Comparison of ENCODE assay signal across 13 cellular contexts in the genomic region with DNA sequence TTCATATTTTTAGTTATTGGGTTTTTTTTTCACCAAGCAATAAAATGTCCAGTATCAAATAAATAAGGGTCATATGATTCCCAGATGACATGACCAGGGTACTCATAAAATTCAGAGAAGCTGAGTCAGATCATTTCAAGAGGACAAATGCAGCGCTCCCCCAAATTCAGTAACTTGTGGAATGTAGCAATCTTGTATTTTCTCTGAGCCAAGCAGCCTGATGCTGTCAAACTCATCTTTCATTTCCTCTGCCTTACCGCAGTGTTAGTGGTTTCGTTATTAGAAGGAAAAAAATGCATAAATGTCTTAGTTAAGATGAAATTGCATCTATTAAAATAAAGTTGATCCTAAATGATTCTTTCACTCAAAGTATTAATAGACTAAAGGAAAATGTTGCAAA. TPM values are rescaled to one million over a fixed set of nuclear protein-coding genes. Genes with fewer than 3 reads are reported as not detected.
DNase-seq lines count a peak whose midpoint lies in the region; TF ChIP-seq lines count a peak whose summit lies in the region.
"Had no signal": no experiment of that assay in that cellular context is flagged by ENCODE, and none has a peak within 500 bp of the region (broad histone marks: within the 10 kb centered on the region; RNA-seq: fewer than 3 reads in every experiment).

No MANE protein-coding gene starts in this region.

- TF ChIP-seq CTCF in GM20000 (IDR thresholded peaks at IDR 0.05; ENCODE audit: extremely low read depth, missing control alignments), result no peak
- no peak for TF ChIP-seq CTCF in adrenal gland (IDR thresholded peaks at IDR 0.05)

- no peaks in the 10 kb centered on the region for H3K27me3 ChIP-seq in adrenal gland
- H3K27me3 ChIP-seq: testis had no signal

- DNase-seq in GM04503 (ENCODE audit: low read depth), result peak; percentile 65
- DNase-seq in GM20000 (ENCODE audit: low spot score), result peak; percentile 23
- DNase-seq in NCI-H226, result peak; percentile 89
- peak; percentile 17 for DNase-seq in kidney tubule cell (ENCODE audit: low spot score)
- no peak for DNase-seq in germinal center (ENCODE audit: low spot score)
- no peak for DNase-seq in NCI-H1694 (lab: John Stamatoyannopoulos, UW)
- no peak for DNase-seq in hippocampal formation (lab: John Stamatoyannopoulos, UW)
- DNase-seq in adrenal gland, result no peak
- DNase-seq: GF-D8, left cardiac atrium, NCI-H1417 treated with DMSO at 0.1 percent for 48 hours, testis had no signal

- intact Hi-C loops in adrenal gland (cut with DNase I), result loop anchor here in 1 of 2 donors (5.0 kb wide), 1 partner anchor 575 kb away; no protein-coding TSS in a partner anchor

- H3K36me3 ChIP-seq in adrenal gland (replicated peaks in 1 of 2), result no peaks in the 10 kb centered on the region

- H3K4me3 ChIP-seq in adrenal gland, result no peak overlapping the region
- H3K4me3 ChIP-seq: SK-N-MC, testis had no signal

- no peak for TF ChIP-seq POLR2A in adrenal gland (IDR thresholded peaks at IDR 0.05)

- no peaks in the 10 kb centered on the region for H3K9me3 ChIP-seq in adrenal gland (replicated peaks in 1 of 3)
- H3K9me3 ChIP-seq: testis had no signal

- peaks cover 0 to 4% of the 10 kb centered on the region in 2 donors for H3K4me1 ChIP-seq in adrenal gland (replicated peaks in 1 of 2)

- WGBS in adrenal gland, 4 donors, result 66 to 79% (median 71%) methylated on average over 3 of the region's 3 CpGs

- H3K27ac ChIP-seq in adrenal gland, result no peak overlapping the region
- H3K27ac ChIP-seq: SK-N-MC, testis had no signal

RNA-seq across cellular contexts. Expression of a gene that starts 57.8 kb away (rescaled TPM):
- 1 to 10 TPM in 5 of 8 donors, under 1 TPM in 3; 0.18 to 7.9 (median 1.3) TPM for total RNA-seq in adrenal gland
- 1 to 10 TPM; 2.8 to 5.4 (median 3.0) TPM for polyA plus RNA-seq in adrenal gland

Comparison
In these comparisons a context has a peak if more than half of its experiments do, and no peak if none do; other contexts are left out.
1. DNase-seq: peak in GM04503 (single experiment), GM20000 (single experiment), NCI-H226 (single experiment) and kidney tubule cell (single experiment); none in germinal center (single experiment), NCI-H1694 (single experiment), hippocampal formation (0 of 2) and adrenal gland (0 of 7).